In genomic region chr14:22481546-22481945, GRCh38 we compare ENCODE assay signal across 18 cellular contexts.
A peak's percentile ranks its signal among the peaks of the same experiment; 100 is the strongest.
DNase-seq lines count a peak whose midpoint lies in the region; ATAC-seq and TF ChIP-seq lines count a peak whose summit lies in the region.
"Had no signal": no experiment of that assay in that cellular context is flagged by ENCODE, and none has a peak within 500 bp of the region (broad histone marks: within the 10 kb centered on the region; RNA-seq: fewer than 3 reads in every experiment).

No MANE protein-coding gene starts in this region.

- no peaks in the 10 kb centered on the region for H3K27me3 Mint-ChIP-seq in activated CD4-positive, alpha-beta T cell treated with anti-CD3 and anti-CD28 coated beads for 36 hours
- no peaks in the 10 kb centered on the region for H3K27me3 Mint-ChIP-seq in activated naive CD8-positive, alpha-beta T cell treated with anti-CD3 and anti-CD28 coated beads, Interleukin-2, amount 10 ng/mL, durations not matched to agents 7 days and 5 days

- peak overlapping the region; percentile 92 for H3K27ac Mint-ChIP-seq in activated CD4-positive, alpha-beta T cell treated with anti-CD3 and anti-CD28 coated beads for 36 hours
- H3K27ac Mint-ChIP-seq in activated naive CD8-positive, alpha-beta T cell treated with anti-CD3 and anti-CD28 coated beads, Interleukin-2, amount 10 ng/mL, durations not matched to agents 7 days and 5 days = peak overlapping the region; percentile 42

- DNase-seq in activated CD4-positive, alpha-beta T cell treated with anti-CD3 and anti-CD28 coated beads for 36 hours = no peak
- DNase-seq in activated CD4-positive, alpha-beta T cell treated with anti-CD3 and anti-CD28 coated beads for 1 hour = no peak
- DNase-seq in HL-60 (ENCODE audit: low read depth in 1 of 2, low spot score in 1 of 2) = no peak
- no peak for DNase-seq in activated naive CD8-positive, alpha-beta T cell treated with anti-CD3 and anti-CD28 coated beads, Interleukin-2, amount 10 ng/mL, durations not matched to agents 7 days and 5 days
- no peak for DNase-seq in gastrocnemius medialis
- DNase-seq in HT-29 (ENCODE audit: low spot score) = no peak
- DNase-seq in caudate nucleus (lab: John Stamatoyannopoulos, UW) = no peak
- DNase-seq in midbrain (lab: John Stamatoyannopoulos, UW) = no peak
- DNase-seq: activated CD4-positive, alpha-beta T cell treated with anti-CD3 and anti-CD28 coated beads for 48 hours; colonic mucosa; hippocampal formation; IMR-90; left lung; NCI-H1105 treated with DMSO at 0.1 percent for 48 hours; NCI-H226 had no signal

- ATAC-seq in activated CD4-positive, alpha-beta T cell treated with anti-CD3 and anti-CD28 coated beads for 36 hours = no peak
- ATAC-seq in activated naive CD8-positive, alpha-beta T cell treated with anti-CD3 and anti-CD28 coated beads, Interleukin-2, amount 10 ng/mL, durations not matched to agents 7 days and 5 days (ENCODE audit: low read depth) = no peak
- ATAC-seq in gastrocnemius medialis = no peak
- ATAC-seq: A549, esophagus mucosa, left lung had no signal

- no peaks in the 10 kb centered on the region for H3K9me3 Mint-ChIP-seq in activated CD4-positive, alpha-beta T cell treated with anti-CD3 and anti-CD28 coated beads for 36 hours (ENCODE audit: low read depth)
- H3K9me3 Mint-ChIP-seq in activated naive CD8-positive, alpha-beta T cell treated with anti-CD3 and anti-CD28 coated beads, Interleukin-2, amount 10 ng/mL, durations not matched to agents 7 days and 5 days = no peaks in the 10 kb centered on the region

- no peak for TF ChIP-seq POLR2A in gastrocnemius medialis (IDR thresholded peaks at IDR 0.05)

- H3K27me3 ChIP-seq in HL-60 (ENCODE audit: insufficient read depth, poor library complexity, severe bottlenecking) (no peaks in the 10 kb centered on the region), gastrocnemius medialis (peaks cover 0 to 2% (median 0%) of the 10 kb centered on the region in 3 donors)
- H3K27me3 ChIP-seq: colonic mucosa, left lung, neutrophil had no signal

- H3K27ac ChIP-seq in HL-60 (replicated peaks) = peak overlapping the region; percentile 57
- H3K27ac ChIP-seq in gastrocnemius medialis = peak overlapping the region in 3 of 4 donors; percentile 6 to 25 (median 9)
- no peak overlapping the region for H3K27ac ChIP-seq in caudate nucleus (ENCODE audit: low read depth, low read length)
- H3K27ac ChIP-seq: A549, colonic mucosa, left lung, neutrophil had no signal

- H3K4me3 Mint-ChIP-seq in activated CD4-positive, alpha-beta T cell treated with anti-CD3 and anti-CD28 coated beads for 36 hours = peak overlapping the region; percentile 84
- H3K4me3 Mint-ChIP-seq in activated naive CD8-positive, alpha-beta T cell treated with anti-CD3 and anti-CD28 coated beads, Interleukin-2, amount 10 ng/mL, durations not matched to agents 7 days and 5 days = peak overlapping the region; percentile 67

- H3K4me3 ChIP-seq in HL-60 (replicated peaks; ENCODE audit: insufficient read depth, low read length) (no peak overlapping the region), gastrocnemius medialis (no peak overlapping the region)
- H3K4me3 ChIP-seq: A549, colonic mucosa, left lung had no signal

- intact Hi-C loops in activated CD4-positive, alpha-beta T cell treated with anti-CD3 and anti-CD28 coated beads for 36 hours (cut with DNase I, micrococcal nuclease) = loop anchor here in 1 of 2 experiments (5.0 kb wide), 1 partner anchor 429 kb away; no protein-coding TSS in a partner anchor
- intact Hi-C loops in gastrocnemius medialis (cut with DNase I; ENCODE audit: low total_unique reads) = no loop called here

- no peak for TF ChIP-seq CTCF in HL-60 (IDR thresholded peaks at IDR 0.05; ENCODE audit: insufficient read depth, low read length)
- no peak for TF ChIP-seq CTCF in gastrocnemius medialis (IDR thresholded peaks at IDR 0.05 in 4 of 5, conservative IDR thresholded peaks at IDR 0.05 in 1 of 5)

- no peaks in the 10 kb centered on the region for H3K4me1 Mint-ChIP-seq in activated CD4-positive, alpha-beta T cell treated with anti-CD3 and anti-CD28 coated beads for 36 hours
- no peaks in the 10 kb centered on the region for H3K4me1 Mint-ChIP-seq in activated naive CD8-positive, alpha-beta T cell treated with anti-CD3 and anti-CD28 coated beads, Interleukin-2, amount 10 ng/mL, durations not matched to agents 7 days and 5 days

- H3K4me1 ChIP-seq in gastrocnemius medialis = peaks cover 4 to 22% of the 10 kb centered on the region in 2 donors
- H3K4me1 ChIP-seq: A549, colonic mucosa had no signal

- no peaks in the 10 kb centered on the region for H3K9me3 ChIP-seq in gastrocnemius medialis
- H3K9me3 ChIP-seq: A549, colonic mucosa, left lung, neutrophil had no signal

- in situ Hi-C loops in gastrocnemius medialis (cut with MboI; ENCODE audit: low sequenced_read_pairs in 4 of 4) = no loop called here

- CTCF ChIA-PET in activated CD4-positive, alpha-beta T cell treated with anti-CD3 and anti-CD28 coated beads for 36 hours (lab: Charles Lee) = interaction anchor here (0.8 kb wide), 1 partner anchor 36 kb away, joined by 3 read pairs; no protein-coding TSS in a partner anchor

- H3K36me3 Mint-ChIP-seq in activated CD4-positive, alpha-beta T cell treated with anti-CD3 and anti-CD28 coated beads for 36 hours (ENCODE audit: low read depth) = peaks cover 44% of the 10 kb centered on the region
- peaks cover 2% of the 10 kb centered on the region for H3K36me3 Mint-ChIP-seq in activated naive CD8-positive, alpha-beta T cell treated with anti-CD3 and anti-CD28 coated beads, Interleukin-2, amount 10 ng/mL, durations not matched to agents 7 days and 5 days

- H3K36me3 ChIP-seq in gastrocnemius medialis = no peaks in the 10 kb centered on the region
- H3K36me3 ChIP-seq: colonic mucosa, left lung, neutrophil had no signal

- POLR2A ChIA-PET in activated CD4-positive, alpha-beta T cell treated with anti-CD3 and anti-CD28 coated beads for 36 hours (lab: Charles Lee) = no interaction called here
- POLR2A ChIA-PET in activated naive CD8-positive, alpha-beta T cell treated with anti-CD3 and anti-CD28 coated beads, Interleukin-2, amount 10 ng/mL, durations not matched to agents 7 days and 5 days (lab: Charles Lee) = no interaction called here
